In the genomic region with DNA sequence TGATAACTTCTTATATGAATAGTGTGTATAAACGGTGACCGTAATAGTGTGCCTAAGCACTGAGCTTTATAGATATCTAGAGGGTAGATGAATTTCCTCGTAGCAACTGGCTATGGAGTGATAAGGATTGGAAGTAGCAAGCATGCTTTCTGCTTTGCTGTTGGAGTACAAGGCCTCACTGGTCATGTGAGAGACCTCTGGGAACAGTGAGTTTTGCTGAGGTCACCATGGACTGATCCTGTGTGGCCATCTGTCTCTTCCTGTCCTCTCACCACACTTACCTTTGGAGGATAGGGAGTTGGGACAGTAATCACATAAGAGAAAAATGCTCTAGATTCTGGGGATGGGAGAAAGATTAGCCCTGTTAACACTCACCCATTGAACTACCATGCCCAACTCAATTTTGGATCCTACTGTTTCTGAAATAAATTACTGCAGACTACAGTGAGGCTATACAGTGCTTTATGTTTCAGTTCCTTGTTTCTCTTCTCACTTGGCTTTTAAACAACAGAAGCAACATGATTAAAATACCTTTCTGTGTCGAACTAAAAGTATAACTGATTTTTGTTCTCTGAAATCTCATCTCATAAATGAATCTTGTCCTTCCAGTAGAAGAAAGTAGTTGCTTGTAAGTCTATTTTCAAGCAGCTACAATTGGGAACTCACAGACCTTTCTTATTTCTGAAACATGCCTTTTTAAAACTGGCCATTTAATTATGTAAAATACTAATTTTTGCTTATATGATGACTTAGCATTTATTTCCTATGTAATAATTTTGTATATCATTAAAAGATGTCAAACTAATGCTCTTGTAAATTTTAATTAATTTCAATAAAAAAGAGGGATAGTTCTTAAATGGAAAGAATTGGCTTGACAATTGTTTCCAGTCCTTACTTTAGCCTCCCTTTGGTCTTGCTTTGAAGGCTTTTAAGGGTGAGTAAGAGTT, we compare ENCODE assay signal across 12 cellular contexts. TPM values are rescaled to one million over a fixed set of nuclear protein-coding genes. Genes with fewer than 3 reads are reported as not detected.
DNase-seq lines count a peak whose midpoint lies in the region; ATAC-seq, FAIRE-seq and TF ChIP-seq lines count a peak whose summit lies in the region.
"Had no signal": no experiment of that assay in that cellular context is flagged by ENCODE, and none has a peak within 500 bp of the region (broad histone marks: within the 10 kb centered on the region; RNA-seq: fewer than 3 reads in every experiment).

No MANE protein-coding gene starts in this region.

- no peak for FAIRE-seq in pancreas (lab: Jason Lieb, UNC)
- FAIRE-seq: kidney had no signal

- H2AFZ ChIP-seq in smooth muscle cell (ENCODE audit: low read depth): no peak overlapping the region

- H3K9me3 ChIP-seq in pancreas: no peaks in the 10 kb centered on the region
- no peaks in the 10 kb centered on the region for H3K9me3 ChIP-seq in smooth muscle cell (replicated peaks; ENCODE audit: low read depth)
- H3K9me3 ChIP-seq: thyroid gland had no signal

- H4K20me1 ChIP-seq in smooth muscle cell (ENCODE audit: low read depth): peaks cover 16% of the 10 kb centered on the region

- H3K4me1 ChIP-seq in pancreas (no peaks in the 10 kb centered on the region), smooth muscle cell (ENCODE audit: low read depth) (no peaks in the 10 kb centered on the region)
- H3K4me1 ChIP-seq: thyroid gland had no signal

- H3K79me2 ChIP-seq in smooth muscle cell (ENCODE audit: low read depth): peaks cover 24% of the 10 kb centered on the region

- TF ChIP-seq CTCF in pancreas (IDR thresholded peaks at IDR 0.05) (no peak), smooth muscle cell (IDR thresholded peaks at IDR 0.05; ENCODE audit: borderline replicate concordance, insufficient read depth, poor library complexity, severe bottlenecking) (no peak)

- WGBS in pancreas, 2 donors: 68 to 80% methylated on average over 4 of the region's 4 CpGs
- 91% methylated on average over 4 of the region's 4 CpGs for WGBS in smooth muscle cell (ENCODE audit: low lambda C conversion rate)

- no peak for DNase-seq in pancreas
- no peak for DNase-seq in A172 (ENCODE audit: low spot score)
- no peak for DNase-seq in NCI-H446 (lab: John Stamatoyannopoulos, UW)
- DNase-seq in smooth muscle cell (lab: John Stamatoyannopoulos, UW; ENCODE audit: unreplicated experiment): no peak
- no peak for DNase-seq in activated CD4-positive, alpha-beta T cell treated with anti-CD3 and anti-CD28 coated beads, Interleukin-2, amount 50 U/mL, for 1 hour
- DNase-seq: kidney; SIG-M5; stimulated activated CD4-positive, alpha-beta T cell treated with anti-CD3 and anti-CD28 coated beads, Interleukin-12 subunit alpha, Interleukin-12 subunit beta, amount 100 ng/mL, for 4 hours; thyroid gland had no signal

- H3K27ac ChIP-seq in pancreas (no peak overlapping the region), smooth muscle cell (ENCODE audit: low read depth) (no peak overlapping the region)
- H3K27ac ChIP-seq: thyroid gland had no signal

- no peaks in the 10 kb centered on the region for H3F3A ChIP-seq in smooth muscle cell (ENCODE audit: low read depth)

- no peak overlapping the region for H3K4me3 ChIP-seq in pancreas
- H3K4me3 ChIP-seq in smooth muscle cell: no peak overlapping the region
- H3K4me3 ChIP-seq: thyroid gland had no signal

- no peak overlapping the region for H3K4me2 ChIP-seq in smooth muscle cell

- H3K27me3 ChIP-seq in pancreas (no peaks in the 10 kb centered on the region), smooth muscle cell (ENCODE audit: low read depth) (no peaks in the 10 kb centered on the region)
- H3K27me3 ChIP-seq: thyroid gland had no signal

- intact Hi-C loops in pancreas (cut with DNase I): no loop called here

- H3K9ac ChIP-seq in smooth muscle cell (ENCODE audit: low read depth): no peak overlapping the region

- peak; percentile 55 for ATAC-seq in GM18873 (IDR thresholded peaks at IDR 0.05; ENCODE audit: low FRiP score, unreplicated experiment)
- peak; percentile 61 for ATAC-seq in GM21737 (IDR thresholded peaks at IDR 0.05; ENCODE audit: unreplicated experiment)
- ATAC-seq in HG03469 (IDR thresholded peaks at IDR 0.05; ENCODE audit: unreplicated experiment): peak; percentile 72
- ATAC-seq in pancreas: peak in 3 of 4 donors; percentile 38 to 50 (median 49)

- H3K36me3 ChIP-seq in pancreas: peaks cover 0 to 11% (median 0%) of the 10 kb centered on the region in 3 donors
- peaks cover 26% of the 10 kb centered on the region for H3K36me3 ChIP-seq in smooth muscle cell (ENCODE audit: low read depth)

RNA-seq across cellular contexts. Expression of gene TMX1, which starts 8.3 kb away (rescaled TPM):
- total RNA-seq in pancreas (10 to 100 TPM in 5 of 6 donors, 1 to 10 TPM in 1; 9.1 to 22.5 (median 16.1) TPM), smooth muscle cell (58.5 and 63.9 TPM in 2 replicates)
- polyA plus RNA-seq in pancreas (10 to 100 TPM in 1 of 2 donors, 1 to 10 TPM in 1; 3.0 to 12.1 TPM), smooth muscle cell (31.3 and 34.1 TPM in 2 replicates)
- 40.4 and 51.6 TPM in 2 replicates for total RNA-seq in A172 (2014; rRNA removed; shearing (Covaris generic))
